1 cellular context compared by ENCODE assay signal in genomic region chr11:102111011-102111786, GRCh38.
TF ChIP-seq lines count a peak whose summit lies in the region.

No MANE protein-coding gene starts in this region.

TF ChIP-seq in HepG2, 621 proteins besides CTCF, POLR2A, EP300 and RAD21 (continued from another document and continues in another):
- TF ChIP-seq ARID5B (CRISPR knock-in tag; IDR thresholded peaks at IDR 0.05) (peak; percentile 37), KLF13 (CRISPR knock-in tag; IDR thresholded peaks at IDR 0.05) (no peak), ZNF260 (CRISPR knock-in tag; IDR thresholded peaks at IDR 0.05; ENCODE audit: borderline replicate concordance, low read depth) (no peak), KAT7 (CRISPR knock-in tag; IDR thresholded peaks at IDR 0.05; ENCODE audit: borderline replicate concordance) (peak; percentile 37; the same call in 1 of the 2 replicates), PAF1 (CRISPR knock-in tag; IDR thresholded peaks at IDR 0.05) (no peak), ATF4 (CRISPR knock-in tag; IDR thresholded peaks at IDR 0.05) (peak in 1 of 2 experiments; percentile 28; a peak in 1 of 4 replicates), POGK (CRISPR knock-in tag; conservative IDR thresholded peaks at IDR 0.05) (peak; percentile 77; the same call in 1 of the 2 replicates), PRDM15 (CRISPR knock-in tag; IDR thresholded peaks at IDR 0.05) (peak; percentile 84), HMG20A (CRISPR knock-in tag; IDR thresholded peaks at IDR 0.05; ENCODE audit: borderline replicate concordance) (no peak), PCBP2 (optimal IDR thresholded peaks at IDR 0.05; ENCODE audit: low read depth, low read length, poor library complexity, severe bottlenecking) (peak; percentile 62), TBX2 (CRISPR knock-in tag; IDR thresholded peaks at IDR 0.05; ENCODE audit: borderline replicate concordance) (peak; percentile 56; the same call in 1 of the 2 replicates), RBFOX2 (IDR thresholded peaks at IDR 0.05; ENCODE audit: low read depth, low read length) (peak; percentile 90), FOXO1 (CRISPR knock-in tag; IDR thresholded peaks at IDR 0.05) (peak; percentile 79), PATZ1 (CRISPR knock-in tag; IDR thresholded peaks at IDR 0.05) (peak; percentile 98), ZBTB42 (CRISPR knock-in tag; IDR thresholded peaks at IDR 0.05) (no peak), KMT2A (CRISPR knock-in tag; IDR thresholded peaks at IDR 0.05) (0 out of 2 replicates have a peak, but pooled peaks have one; percentile 17), POGZ (CRISPR knock-in tag; IDR thresholded peaks at IDR 0.05) (no peak), ZNF550 (CRISPR knock-in tag; IDR thresholded peaks at IDR 0.05; ENCODE audit: borderline replicate concordance) (no peak), ZGPAT (CRISPR knock-in tag; IDR thresholded peaks at IDR 0.05) (peak; percentile 58; the same call in 1 of the 2 replicates), KLF12 (CRISPR knock-in tag; IDR thresholded peaks at IDR 0.05; ENCODE audit: borderline replicate concordance) (peak; percentile 68), TCF7 (IDR thresholded peaks at IDR 0.05; ENCODE audit: low read depth) (peak; percentile 85), MYC (CRISPR knock-in tag; IDR thresholded peaks at IDR 0.05; ENCODE audit: borderline replicate concordance) (peak; percentile 77), ZFP36L1 (CRISPR knock-in tag; IDR thresholded peaks at IDR 0.05) (no peak), PRDM10 (CRISPR knock-in tag; IDR thresholded peaks at IDR 0.05; ENCODE audit: low read depth) (peak; percentile 90), TMF1 (CRISPR knock-in tag; IDR thresholded peaks at IDR 0.05; ENCODE audit: low read depth) (0 out of 2 replicates have a peak, but pooled peaks have one; percentile 34), SALL1 (CRISPR knock-in tag; IDR thresholded peaks at IDR 0.05) (peak; percentile 50; the same call in 1 of the 2 replicates), SRSF1 (optimal IDR thresholded peaks at IDR 0.05; ENCODE audit: low read depth, low read length) (peak; percentile 77), BRF2 (CRISPR knock-in tag; IDR thresholded peaks at IDR 0.05) (peak; percentile 49; the same call in 1 of the 2 replicates), GFI1 (CRISPR knock-in tag; IDR thresholded peaks at IDR 0.05; ENCODE audit: borderline replicate concordance) (peak; percentile 96), KDM6A (CRISPR knock-in tag; IDR thresholded peaks at IDR 0.05; ENCODE audit: low read depth) (peak; percentile 58; the same call in 1 of the 2 replicates), SOX13 (IDR thresholded peaks at IDR 0.05) (peak; percentile 84), SOX13 (CRISPR knock-in tag; conservative IDR thresholded peaks at IDR 0.05 in 1 of 2, IDR thresholded peaks at IDR 0.05 in 1 of 2) (peak in 1 of 2 experiments; percentile 88; a peak in 2 of 4 replicates), ZNF331 (CRISPR knock-in tag; IDR thresholded peaks at IDR 0.05) (peak; percentile 41; the same call in 1 of the 2 replicates), KDM4B (CRISPR knock-in tag; IDR thresholded peaks at IDR 0.05) (peak; percentile 40), MED13 (CRISPR knock-in tag; IDR thresholded peaks at IDR 0.05) (peak; percentile 90), SATB2 (CRISPR knock-in tag; IDR thresholded peaks at IDR 0.05) (0 out of 2 replicates have a peak, but pooled peaks have one; percentile 28), ARNT2 (CRISPR knock-in tag; IDR thresholded peaks at IDR 0.05; ENCODE audit: low read depth) (peak; percentile 59), GATAD1 (CRISPR knock-in tag; IDR thresholded peaks at IDR 0.05) (peak; percentile 13; the same call in 1 of the 2 replicates)
